8 cellular contexts compared by ENCODE assay signal in genomic region chr17:62064791-62065563, GRCh38. TPM values are rescaled to one million over a fixed set of nuclear protein-coding genes. Genes with fewer than 3 reads are reported as not detected.
DNase-seq lines count a peak whose midpoint lies in the region; ATAC-seq, FAIRE-seq and TF ChIP-seq lines count a peak whose summit lies in the region.

Gene MED13 (minus strand): TSS chr17:62065278. CDS start chr17:62065205, 73 bp downstream.

- peaks cover 29% of the 10 kb centered on the region for H3K36me3 Mint-ChIP-seq in central memory CD8-positive, alpha-beta T cell (ENCODE audit: insufficient read depth)

- no peak for FAIRE-seq in kidney (lab: Jason Lieb, UNC)

- H3K4me1 Mint-ChIP-seq in central memory CD8-positive, alpha-beta T cell = peaks cover 37% of the 10 kb centered on the region

- peak within 1 kb of the TSS; percentile 96 to 97 for H3K9ac ChIP-seq in kidney (ENCODE audit: low read length in 2 of 2)

- H3K4me1 ChIP-seq in BE2C (no peaks in the 10 kb centered on the region), kidney (ENCODE audit: control insufficient read depth in 1 of 2, insufficient read depth in 1 of 2, low read depth in 1 of 2, low read length in 2 of 2) (peaks cover 4 to 9% of the 10 kb centered on the region in 2 donors)

- DNase-seq in BE2C (peak; percentile 77), M059J (ENCODE audit: low read depth) (peak; percentile 53), kidney (peak; percentile 89), MV-4-11 (lab: John Stamatoyannopoulos, UW) (no peak)
- DNase-seq in activated CD4-positive, alpha-beta T cell treated with anti-CD3 and anti-CD28 coated beads for 1 hour = peak; percentile 44
- DNase-seq in central memory CD8-positive, alpha-beta T cell (ENCODE audit: low spot score in 2 of 2) = peak; percentile 49
- DNase-seq in stimulated activated CD4-positive, alpha-beta T cell treated with anti-CD3 and anti-CD28 coated beads, Interleukin-12 subunit alpha, Interleukin-12 subunit beta, amount 100 ng/mL, for 48 hours (ENCODE audit: low read depth in 2 of 3, low spot score in 1 of 3) = peak; percentile 9 to 41 (median 35)

- peak within 1 kb of the TSS; percentile 96 for H3K27ac Mint-ChIP-seq in central memory CD8-positive, alpha-beta T cell (ENCODE audit: low read depth)

- H3K9me3 ChIP-seq in BE2C (no peaks in the 10 kb centered on the region), kidney (ENCODE audit: control insufficient read depth in 1 of 2, low read length in 2 of 2) (no peaks in the 10 kb centered on the region)

- peaks cover 11% of the 10 kb centered on the region for H3K36me3 ChIP-seq in BE2C
- H3K36me3 ChIP-seq in kidney (ENCODE audit: control insufficient read depth in 1 of 2, insufficient read depth in 2 of 2, low read length in 2 of 2) = no peaks in the 10 kb centered on the region

- intact Hi-C loops in kidney (cut with DNase I) = no loop called here

- peak; percentile 22 for ATAC-seq in GM19395 (IDR thresholded peaks at IDR 0.05; ENCODE audit: unreplicated experiment)
- ATAC-seq in central memory CD8-positive, alpha-beta T cell (replicated peaks; ENCODE audit: extremely low read depth, poor library complexity, severe bottlenecking) = peak; percentile 13

- peak within 1 kb of the TSS; percentile 98 for H3K4me3 ChIP-seq in BE2C (ENCODE audit: low read depth, low read length)
- H3K4me3 ChIP-seq in kidney (ENCODE audit: low read length in 2 of 2) = peak within 1 kb of the TSS; percentile 95 to 99

- H3K27me3 ChIP-seq in BE2C = no peaks in the 10 kb centered on the region

- peak within 1 kb of the TSS; percentile 96 to 98 for H3K27ac ChIP-seq in kidney (ENCODE audit: low read depth in 2 of 2, low read length in 2 of 2)

- TF ChIP-seq CTCF in BE2C (IDR thresholded peaks at IDR 0.05; ENCODE audit: low read depth, low read length) (no peak), kidney (IDR thresholded peaks at IDR 0.05; ENCODE audit: borderline replicate concordance, extremely low read depth, insufficient read depth) (no peak)

- H3K4me3 Mint-ChIP-seq in central memory CD8-positive, alpha-beta T cell = peak within 1 kb of the TSS; percentile 94

- H3K27me3 Mint-ChIP-seq in central memory CD8-positive, alpha-beta T cell = no peaks in the 10 kb centered on the region

- H3K9me3 Mint-ChIP-seq in central memory CD8-positive, alpha-beta T cell = no peaks in the 10 kb centered on the region

RNA-seq across cellular contexts. Expression of gene MED13, which starts in this region (rescaled TPM):
- polyA plus RNA-seq in BE2C (2012; ENCODE audit: insufficient read depth, insufficient read length, low read depth) = 15.9 TPM
- 20.1 and 31.7 TPM in 2 replicates for total RNA-seq in M059J (2014; rRNA removed; shearing (Covaris generic))
- total RNA-seq in kidney = 73.6 TPM
- 6.4 TPM for polyA plus RNA-seq in kidney (ENCODE audit: insufficient read depth, low read depth, low replicate concordance)
